ENCODE assay signal across 8 cellular contexts in genomic region chr16:1706386-1707192, GRCh38. TPM values are rescaled to one million over a fixed set of nuclear protein-coding genes. Genes with fewer than 3 reads are reported as not detected.
DNase-seq lines count a peak whose midpoint lies in the region; ATAC-seq and TF ChIP-seq lines count a peak whose summit lies in the region.

No MANE protein-coding gene starts in this region.

- no peaks in the 10 kb centered on the region for H3K9me3 ChIP-seq in mesenchymal stem cell (ENCODE audit: control insufficient read depth, low read length)

- H2BK5ac ChIP-seq in mesenchymal stem cell (ENCODE audit: low read depth, low read length, poor library complexity, severe bottlenecking) = no peak overlapping the region

- peaks cover 11 to 22% of the 10 kb centered on the region in 2 experiments for H3K36me3 ChIP-seq in mesenchymal stem cell (ENCODE audit: control insufficient read depth in 1 of 2, insufficient read depth in 2 of 2, low read depth in 1 of 2, low read length in 2 of 2)

- peaks cover 13% of the 10 kb centered on the region for H3K36me3 Mint-ChIP-seq in activated CD4-positive, alpha-beta T cell treated with anti-CD3 and anti-CD28 coated beads for 36 hours (ENCODE audit: low read depth)
- peaks cover 25 to 35% of the 10 kb centered on the region in 2 donors for H3K36me3 Mint-ChIP-seq in stimulated activated naive B cell treated with anti-CD40 and anti-IgM and Interleukin-4, amounts not matched to agents 10 μg/mL and 1 μg/mL and 100 μg/mL, for 72 hours

- peaks cover 21% of the 10 kb centered on the region for H3K4me1 ChIP-seq in mesenchymal stem cell (ENCODE audit: control insufficient read depth, insufficient read depth, low read depth, low read length)

- POLR2A ChIA-PET in activated CD4-positive, alpha-beta T cell treated with anti-CD3 and anti-CD28 coated beads for 36 hours (lab: Charles Lee) = interaction anchor here (0.6 to 1.3 kb wide), 8 partner anchors 11 to 1608 kb away, joined by 3 to 6 read pairs (median 4); partner anchors contain the start of genes JPT2, NUBP2, RPS2 and SPSB3

- H3K4ac ChIP-seq in mesenchymal stem cell (ENCODE audit: low read depth in 1 of 2, low read length in 2 of 2) = peak overlapping the region; percentile 49 to 92

- H3K9ac ChIP-seq in mesenchymal stem cell (ENCODE audit: low read length) = peak overlapping the region; percentile 91

- peaks cover 34% of the 10 kb centered on the region for H3K4me1 Mint-ChIP-seq in activated CD4-positive, alpha-beta T cell treated with anti-CD3 and anti-CD28 coated beads for 36 hours
- peaks cover 14 to 26% of the 10 kb centered on the region in 2 donors for H3K4me1 Mint-ChIP-seq in stimulated activated naive B cell treated with anti-CD40 and anti-IgM and Interleukin-4, amounts not matched to agents 10 μg/mL and 1 μg/mL and 100 μg/mL, for 72 hours

- WGBS in mesenchymal stem cell = under 1% methylated on average over 49 of the region's 62 CpGs

- H4K8ac ChIP-seq in mesenchymal stem cell (ENCODE audit: low read length) = peak overlapping the region; percentile 86

- H3K4me3 ChIP-seq in AG09309 (ENCODE audit: control insufficient read depth, low read depth, low read length) (peak overlapping the region; percentile 96), dorsolateral prefrontal cortex (peak overlapping the region; percentile 71 to 99 (median 94)), mesenchymal stem cell (ENCODE audit: insufficient read depth in 1 of 2, low read depth in 1 of 2, low read length in 2 of 2) (peak overlapping the region; percentile 84 to 99)

- TF ChIP-seq CTCF in AG09309 (IDR thresholded peaks at IDR 0.05; ENCODE audit: control insufficient read depth, insufficient read depth, low read depth, low read length, missing control alignments) = no peak
- no peak for TF ChIP-seq CTCF in dorsolateral prefrontal cortex (IDR thresholded peaks at IDR 0.05 in 54 of 56, conservative IDR thresholded peaks at IDR 0.05 in 2 of 56; ENCODE audit: low read depth in 1 of 56, partially characterized antibody in 56 of 56)

- intact Hi-C loops in activated CD4-positive, alpha-beta T cell treated with anti-CD3 and anti-CD28 coated beads for 36 hours (cut with DNase I, micrococcal nuclease) = loop anchor here (1.0 to 5.0 kb wide), 19 partner anchors 28 to 1179 kb away; partner anchors contain the start of genes CRAMP1 (in 2 of the 2), IFT140 (in 2 of the 2), MRPS34 (in 2 of the 2) and CAPN15 (in 1 of the 2)
- intact Hi-C loops in dorsolateral prefrontal cortex (cut with DNase I) = loop anchor here (1.0 to 5.0 kb wide), 6 partner anchors 28 to 121 kb away; partner anchors contain the start of genes CRAMP1 (in 2 of the 2), IFT140 (in 2 of the 2), EME2 (in 1 of the 2) and FAHD1 (in 1 of the 2)

- no peaks in the 10 kb centered on the region for H3K9me3 Mint-ChIP-seq in activated CD4-positive, alpha-beta T cell treated with anti-CD3 and anti-CD28 coated beads for 36 hours (ENCODE audit: low read depth)
- no peaks in the 10 kb centered on the region for H3K9me3 Mint-ChIP-seq in stimulated activated naive B cell treated with anti-CD40 and anti-IgM and Interleukin-4, amounts not matched to agents 10 μg/mL and 1 μg/mL and 100 μg/mL, for 72 hours

- peak overlapping the region; percentile 60 for H2BK15ac ChIP-seq in mesenchymal stem cell (ENCODE audit: low read depth, poor library complexity, severe bottlenecking)

- H2AFZ ChIP-seq in mesenchymal stem cell (ENCODE audit: low read depth, low read length) = peak overlapping the region; percentile 83

- H2BK12ac ChIP-seq in mesenchymal stem cell (ENCODE audit: low read length in 2 of 2) = no peak overlapping the region

- H3K79me1 ChIP-seq in mesenchymal stem cell (replicated peaks; ENCODE audit: low read length, poor library complexity, severe bottlenecking) = peaks cover 4% of the 10 kb centered on the region

- H3K27me3 ChIP-seq in dorsolateral prefrontal cortex = no peaks in the 10 kb centered on the region
- H3K27me3 ChIP-seq in mesenchymal stem cell (ENCODE audit: control insufficient read depth in 1 of 2, insufficient read depth in 1 of 2, low read length in 2 of 2) = no peaks in the 10 kb centered on the region

- no peaks in the 10 kb centered on the region for H3K27me3 Mint-ChIP-seq in activated CD4-positive, alpha-beta T cell treated with anti-CD3 and anti-CD28 coated beads for 36 hours
- H3K27me3 Mint-ChIP-seq in stimulated activated naive B cell treated with anti-CD40 and anti-IgM and Interleukin-4, amounts not matched to agents 10 μg/mL and 1 μg/mL and 100 μg/mL, for 72 hours = no peaks in the 10 kb centered on the region

- peak overlapping the region; percentile 92 for H3K4me3 Mint-ChIP-seq in activated CD4-positive, alpha-beta T cell treated with anti-CD3 and anti-CD28 coated beads for 36 hours
- H3K4me3 Mint-ChIP-seq in stimulated activated naive B cell treated with anti-CD40 and anti-IgM and Interleukin-4, amounts not matched to agents 10 μg/mL and 1 μg/mL and 100 μg/mL, for 72 hours = peak overlapping the region; percentile 99 to 100

- H3K18ac ChIP-seq in mesenchymal stem cell (ENCODE audit: low read depth in 1 of 2, low read length in 2 of 2) = peak overlapping the region; percentile 82 to 94

- CTCF ChIA-PET in activated CD4-positive, alpha-beta T cell treated with anti-CD3 and anti-CD28 coated beads for 36 hours (lab: Charles Lee) = interaction anchor here (0.6 to 2.0 kb wide), 10 partner anchors 9 to 674 kb away, joined by 3 to 16 read pairs (median 4); partner anchors contain the start of genes CRAMP1, IFT140, JPT2 and NUBP2

- H4K91ac ChIP-seq in mesenchymal stem cell (ENCODE audit: low read length) = peak overlapping the region; percentile 85

- ATAC-seq in GM19372 (IDR thresholded peaks at IDR 0.05; ENCODE audit: low read depth, unreplicated experiment) (peak; percentile 10), HG03520 (IDR thresholded peaks at IDR 0.05; ENCODE audit: unreplicated experiment) (peak; percentile 20)
- ATAC-seq in activated CD4-positive, alpha-beta T cell treated with anti-CD3 and anti-CD28 coated beads for 36 hours = peak; percentile 17
- peak; percentile 44 to 51 for ATAC-seq in stimulated activated naive B cell treated with anti-CD40 and anti-IgM and Interleukin-4, amounts not matched to agents 10 μg/mL and 1 μg/mL and 100 μg/mL, for 72 hours (replicated peaks)

- peak overlapping the region; percentile 87 for H3K27ac Mint-ChIP-seq in activated CD4-positive, alpha-beta T cell treated with anti-CD3 and anti-CD28 coated beads for 36 hours
- peak overlapping the region; percentile 96 for H3K27ac Mint-ChIP-seq in stimulated activated naive B cell treated with anti-CD40 and anti-IgM and Interleukin-4, amounts not matched to agents 10 μg/mL and 1 μg/mL and 100 μg/mL, for 72 hours

- H2BK120ac ChIP-seq in mesenchymal stem cell (ENCODE audit: low read depth, low read length) = peak overlapping the region; percentile 75

- peak overlapping the region in 1 of 2 experiments; percentile 96 for H3K23ac ChIP-seq in mesenchymal stem cell (ENCODE audit: low read length in 2 of 2)

- H3K14ac ChIP-seq in mesenchymal stem cell (ENCODE audit: low read length in 2 of 2) = peak overlapping the region in 1 of 2 experiments; percentile 98

- DNase-seq in AG09309 (ENCODE audit: low read depth) (no peak), dorsolateral prefrontal cortex (no peak), mesenchymal stem cell (peak; percentile 60), mesenteric fat pad (ENCODE audit: low spot score) (no peak)
- DNase-seq in activated CD4-positive, alpha-beta T cell treated with anti-CD3 and anti-CD28 coated beads for 36 hours = peak; percentile 74
- no peak for DNase-seq in stimulated activated naive B cell treated with anti-CD40 and anti-IgM and Interleukin-4, amounts not matched to agents 10 μg/mL and 1 μg/mL and 100 μg/mL, for 72 hours

- H3K27ac ChIP-seq in dorsolateral prefrontal cortex (peak overlapping the region in 58 of 59 donors; percentile 41 to 99 (median 92)), mesenchymal stem cell (ENCODE audit: low read length, poor library complexity, severe bottlenecking) (peak overlapping the region; percentile 78)

- H2AK5ac ChIP-seq in mesenchymal stem cell (ENCODE audit: low read length, severe bottlenecking) = no peak overlapping the region

- H3K4me2 ChIP-seq in mesenchymal stem cell (ENCODE audit: low read length, poor library complexity, severe bottlenecking) = peak overlapping the region; percentile 79

RNA-seq across cellular contexts. Expression of gene MAPK8IP3, which starts 0.6 kb away (rescaled TPM):
- total RNA-seq in activated CD4-positive, alpha-beta T cell treated with anti-CD3 and anti-CD28 coated beads for 36 hours = 10 to 100 TPM; 56.7 to 57.6 TPM
- total RNA-seq in dorsolateral prefrontal cortex (100 to 1,000 TPM; 246 to 429 (median 311) TPM), mesenteric fat pad (55.6 TPM)
- polyA plus RNA-seq in mesenchymal stem cell (2013, experiment 1 of 2) = 35.8 TPM
- 29.0 TPM for polyA plus RNA-seq in mesenchymal stem cell (2013, experiment 2 of 2)

RNA-seq across cellular contexts. Expression of gene JPT2, which starts 28.5 kb away (rescaled TPM):
- total RNA-seq in activated CD4-positive, alpha-beta T cell treated with anti-CD3 and anti-CD28 coated beads for 36 hours = 100 to 1,000 TPM in 1 of 2 experiments, 10 to 100 TPM in 1; 77.1 to 111 TPM
- total RNA-seq in dorsolateral prefrontal cortex = 10 to 100 TPM in 114 of 120 experiments, 1 to 10 TPM in 6; 7.1 to 57.9 (median 18.9) TPM
- 54.4 TPM for polyA plus RNA-seq in mesenchymal stem cell (2013, experiment 1 of 2)
- 54.1 TPM for polyA plus RNA-seq in mesenchymal stem cell (2013, experiment 2 of 2)
- total RNA-seq in mesenteric fat pad = 39.0 TPM

Comparison
In these comparisons a context has a peak if more than half of its experiments do, and no peak if none do; other contexts are left out.
1. DNase-seq: peak in activated CD4-positive, alpha-beta T cell treated with anti-CD3 and anti-CD28 coated beads for 36 hours (single experiment) and mesenchymal stem cell (single experiment); none in AG09309 (single experiment), dorsolateral prefrontal cortex (0 of 10), stimulated activated naive B cell treated with anti-CD40 and anti-IgM and Interleukin-4, amounts not matched to agents 10 μg/mL and 1 μg/mL and 100 μg/mL, for 72 hours (single experiment) and mesenteric fat pad (single experiment).
2. Peak in every context shown above with its lines, with median percentiles within 50 percentile points of each other: H3K4me3 ChIP-seq and ATAC-seq.